ENCODE assay signal across 11 cellular contexts in the genomic region with DNA sequence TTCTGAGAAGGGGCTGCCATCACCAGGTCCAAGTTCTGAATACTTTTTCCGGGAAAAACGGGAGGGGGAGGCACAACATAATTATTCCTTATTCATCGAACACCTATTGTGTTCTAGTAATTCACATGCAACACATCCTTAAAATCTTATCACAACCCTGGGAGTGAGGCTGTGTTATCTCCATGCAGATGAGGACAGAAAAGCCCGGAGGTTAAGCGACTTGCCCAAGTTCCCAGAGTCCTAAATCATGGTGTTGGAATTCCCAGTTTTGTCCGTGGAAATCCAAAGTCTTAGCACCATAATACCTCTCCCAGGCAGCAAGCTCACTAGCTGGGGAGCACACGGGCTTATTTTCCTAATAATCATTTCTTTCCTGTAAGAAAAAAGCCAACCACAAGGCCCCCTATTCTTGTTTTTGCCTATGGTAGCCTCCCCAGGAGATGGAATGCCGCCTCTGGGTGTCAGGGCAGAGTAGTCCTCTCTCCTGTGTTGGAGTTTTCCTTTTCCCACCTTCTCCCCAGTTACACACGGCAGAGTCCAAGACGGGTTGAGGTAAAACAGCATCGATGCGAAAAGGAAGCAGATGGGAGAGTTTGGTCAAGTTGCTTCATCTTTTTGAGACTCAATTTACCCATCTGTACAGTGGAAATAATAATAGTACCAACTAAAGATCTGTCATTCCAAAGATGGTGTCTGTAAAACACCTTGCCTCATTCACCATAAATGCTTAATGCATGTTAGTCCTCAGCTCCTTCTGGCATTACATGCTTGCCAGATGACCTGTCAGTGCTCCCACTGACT.
A peak's percentile ranks its signal among the peaks of the same experiment; 100 is the strongest.
DNase-seq lines count a peak whose midpoint lies in the region; ATAC-seq and TF ChIP-seq lines count a peak whose summit lies in the region.
"Had no signal": no experiment of that assay in that cellular context is flagged by ENCODE, and none has a peak within 500 bp of the region (broad histone marks: within the 10 kb centered on the region; RNA-seq: fewer than 3 reads in every experiment).

No MANE protein-coding gene starts in this region.

- peak overlapping the region; percentile 96 for H3K4me2 ChIP-seq in PC-3 (ENCODE audit: low read length)

- H3K9me2 ChIP-seq in PC-3 (replicated peaks; ENCODE audit: low read length) = no peaks in the 10 kb centered on the region

- 50 to 51% methylated on average over 12 of the region's 12 CpGs for WGBS in esophagus, 2 donors

- no TSS peak for BruUV-seq in PC-3 (replicated peaks; lab: Mats Ljungman, UMichigan)

- peaks cover 17% of the 10 kb centered on the region for H3K27me3 ChIP-seq in PC-3 (ENCODE audit: low read length)
- no peaks in the 10 kb centered on the region for H3K27me3 ChIP-seq in esophagus (ENCODE audit: control insufficient read depth in 1 of 2, insufficient read depth in 2 of 2, low read length in 2 of 2)
- H3K27me3 ChIP-seq: pancreas had no signal

- no peaks in the 10 kb centered on the region for H3K36me3 Mint-ChIP-seq in nephron progenitor cell (ENCODE audit: low read depth)

- no peak overlapping the region for H3K27ac Mint-ChIP-seq in nephron progenitor cell

- 0 out of 2 replicates have a peak overlapping the region, but pooled peaks have one; percentile 79 for H2AFZ ChIP-seq in PC-3 (ENCODE audit: low read length)

- H3K4me1 Mint-ChIP-seq in nephron progenitor cell = peaks cover 71% of the 10 kb centered on the region

- H3F3A ChIP-seq in PC-3 (ENCODE audit: low read length, unreplicated experiment) = no peaks in the 10 kb centered on the region

- peaks cover 12% of the 10 kb centered on the region for H3K27me3 Mint-ChIP-seq in nephron progenitor cell (ENCODE audit: low read depth, poor library complexity)

- no peak overlapping the region for H3K27ac ChIP-seq in PC-3 (ENCODE audit: low read length)
- peak overlapping the region; percentile 57 to 80 for H3K27ac ChIP-seq in esophagus (ENCODE audit: low read depth in 2 of 2, low read length in 1 of 2)
- H3K27ac ChIP-seq: pancreas had no signal

- no peaks in the 10 kb centered on the region for H3K9me3 ChIP-seq in PC-3 (ENCODE audit: low read length)
- H3K9me3 ChIP-seq in esophagus (ENCODE audit: control insufficient read depth in 2 of 2, insufficient read depth in 1 of 2, low read depth in 1 of 2, low read length in 1 of 2) = no peaks in the 10 kb centered on the region
- H3K9me3 ChIP-seq: pancreas had no signal

- ATAC-seq in PC-3 (no peak), HG03108 (IDR thresholded peaks at IDR 0.05; ENCODE audit: unreplicated experiment) (no peak)

- TF ChIP-seq CTCF in AG04449 (IDR thresholded peaks at IDR 0.05; ENCODE audit: insufficient read depth, low read length, missing control alignments) = no peak
- TF ChIP-seq CTCF in PC-3 (conservative IDR thresholded peaks at IDR 0.05; ENCODE audit: low read depth, low read length) = no peak
- no peak for TF ChIP-seq CTCF in nephron progenitor cell (IDR thresholded peaks at IDR 0.05)

- DNase-seq in AG04449 (ENCODE audit: low read depth, low spot score) (no peak), PC-3 (no peak), nephron progenitor cell (no peak), NCI-H345 treated with DMSO at 0.1 percent for 48 hours (lab: John Stamatoyannopoulos, UW; ENCODE audit: unreplicated experiment) (no peak), HPDE6-E6E7 (ENCODE audit: extremely low spot score) (no peak), NCI-H2227 treated with DMSO at 0.1 percent for 48 hours (lab: John Stamatoyannopoulos, UW) (no peak)
- DNase-seq: activated naive CD4-positive, alpha-beta T cell treated with anti-CD3 and anti-CD28 coated beads, Interleukin-2, amount 50 U/mL, for 16 hours; SHP77 treated with DMSO at 0.1 percent for 48 hours had no signal

- intact Hi-C loops in PC-3 (cut with micrococcal nuclease) = no loop called here

- no peaks in the 10 kb centered on the region for H3K9me3 Mint-ChIP-seq in nephron progenitor cell

- H3K36me3 ChIP-seq in PC-3 (ENCODE audit: low read depth, low read length) = no peaks in the 10 kb centered on the region
- H3K36me3 ChIP-seq in esophagus (ENCODE audit: control insufficient read depth in 2 of 2, insufficient read depth in 2 of 2, low read length in 1 of 2) = no peaks in the 10 kb centered on the region
- H3K36me3 ChIP-seq: pancreas had no signal

- no peaks in the 10 kb centered on the region for H3K79me2 ChIP-seq in PC-3 (ENCODE audit: low read length)

- no peak overlapping the region for H3K9ac ChIP-seq in PC-3 (ENCODE audit: low read length)

- H3K4me3 ChIP-seq in AG04449 (ENCODE audit: low read depth, low read length) (peak overlapping the region; percentile 70), PC-3 (ENCODE audit: low read length) (peak overlapping the region; percentile 73), esophagus (ENCODE audit: low read depth in 1 of 2, low read length in 2 of 2) (peak overlapping the region; percentile 55 to 78)

- no peaks in the 10 kb centered on the region for H4K20me1 ChIP-seq in PC-3 (ENCODE audit: low read length)

- CTCF ChIA-PET in AG04449 (lab: Yijun Ruan, JAX) (interaction anchor here (0.7 to 3.8 kb wide), 6 partner anchors 11 to 121 kb away, joined by 3 to 29 read pairs (median 6); no protein-coding TSS in a partner anchor), PC-3 (lab: Charles Lee) (no interaction called here)

- POLR2A ChIA-PET in AG04449 (lab: Yijun Ruan, JAX) (interaction anchor here (1.0 to 1.4 kb wide), 2 partner anchors 17 to 43 kb away, joined by 3 read pairs; no protein-coding TSS in a partner anchor), PC-3 (lab: Charles Lee; ENCODE audit: unreplicated experiment) (no interaction called here)

- peak overlapping the region; percentile 90 for H3K4me3 Mint-ChIP-seq in nephron progenitor cell

- H3K4me1 ChIP-seq in PC-3 (ENCODE audit: insufficient read depth, low read length) (peaks cover 14% of the 10 kb centered on the region), esophagus (ENCODE audit: control insufficient read depth in 2 of 2, insufficient read depth in 2 of 2, low read length in 1 of 2) (peaks cover 0 to 9% of the 10 kb centered on the region in 2 donors)
